In genomic region chr14:30656190-30656632, GRCh38 we compare ENCODE assay signal across 8 cellular contexts. TPM values are rescaled to one million over a fixed set of nuclear protein-coding genes. Genes with fewer than 3 reads are reported as not detected.
A peak's percentile ranks its signal among the peaks of the same experiment; 100 is the strongest.
DNase-seq lines count a peak whose midpoint lies in the region; ATAC-seq and TF ChIP-seq lines count a peak whose summit lies in the region.

No MANE protein-coding gene starts in this region.

- ATAC-seq in heart left ventricle (peak in 2 of 4 donors; percentile 49 to 51), sciatic nerve (peak; percentile 60), GM21390 (IDR thresholded peaks at IDR 0.05; ENCODE audit: unreplicated experiment) (no peak), GM21515 (IDR thresholded peaks at IDR 0.05; ENCODE audit: unreplicated experiment) (no peak)

- no peaks in the 10 kb centered on the region for H3K4me1 ChIP-seq in heart left ventricle

- intact Hi-C loops in heart left ventricle (cut with DNase I) = loop anchor here in 4 of 10 donors (5.0 to 10.0 kb wide), 4 partner anchors 49 to 259 kb away; no protein-coding TSS in a partner anchor
- intact Hi-C loops in sciatic nerve (cut with DNase I) = no loop called here

- peak; percentile 22 for DNase-seq in activated T-cell treated with anti-CD3 and anti-CD28 coated beads for 1 hour (ENCODE audit: low read depth)
- no peak for DNase-seq in activated T-cell treated with anti-CD3 and anti-CD28 coated beads, Interleukin-2, amount 50 U/mL, for 1 hour
- DNase-seq in NB4 (ENCODE audit: low read depth) = peak; percentile 54
- DNase-seq in activated naive CD4-positive, alpha-beta T cell treated with Interleukin-2 at 50 U/mL for 16 hours = peak; percentile 18
- peak in 1 of 5 donors; percentile 21 for DNase-seq in heart left ventricle
- DNase-seq in sciatic nerve (ENCODE audit: low spot score) = no peak

- H3K27ac ChIP-seq in heart left ventricle = peak overlapping the region in 1 of 12 donors; percentile 1

- H3K9me3 ChIP-seq in heart left ventricle = no peaks in the 10 kb centered on the region

- H3K27me3 ChIP-seq in heart left ventricle = no peaks in the 10 kb centered on the region

- 52 to 62% (median 57%) methylated on average over 8 of the region's 8 CpGs for WGBS in heart left ventricle, 4 donors

- peaks cover 0 to 95% (median 81%) of the 10 kb centered on the region in 9 donors for H3K36me3 ChIP-seq in heart left ventricle

- TF ChIP-seq POLR2A in NB4 (IDR thresholded peaks at IDR 0.05; ENCODE audit: extremely low read depth, insufficient read length) = no peak
- no peak for TF ChIP-seq POLR2A in heart left ventricle (IDR thresholded peaks at IDR 0.05)

- peak; percentile 66 for TF ChIP-seq CTCF in NB4 (IDR thresholded peaks at IDR 0.05; ENCODE audit: low read depth, low read length)
- TF ChIP-seq CTCF in heart left ventricle (IDR thresholded peaks at IDR 0.05) = peak; percentile 45 to 73 (median 64)

- no peak overlapping the region for H3K4me3 ChIP-seq in NB4 (ENCODE audit: low read depth, low read length)
- H3K4me3 ChIP-seq in heart left ventricle = no peak overlapping the region

RNA-seq across cellular contexts. Expression of gene SCFD1, which starts 34.1 kb away (rescaled TPM):
- total RNA-seq in heart left ventricle (10 to 100 TPM; 23.5 to 56.2 (median 41.4) TPM), sciatic nerve (91.0 TPM)
- polyA plus RNA-seq in heart left ventricle = 10 to 100 TPM; 41.0 to 64.4 TPM

Comparison
In these comparisons a context has a peak if more than half of its experiments do, and no peak if none do; other contexts are left out.
1. DNase-seq: peak in activated T-cell treated with anti-CD3 and anti-CD28 coated beads for 1 hour (single experiment), NB4 (single experiment) and activated naive CD4-positive, alpha-beta T cell treated with Interleukin-2 at 50 U/mL for 16 hours (single experiment); none in activated T-cell treated with anti-CD3 and anti-CD28 coated beads, Interleukin-2, amount 50 U/mL, for 1 hour (single experiment) and sciatic nerve (single experiment).